8 cellular contexts compared by ENCODE assay signal in the genomic region with DNA sequence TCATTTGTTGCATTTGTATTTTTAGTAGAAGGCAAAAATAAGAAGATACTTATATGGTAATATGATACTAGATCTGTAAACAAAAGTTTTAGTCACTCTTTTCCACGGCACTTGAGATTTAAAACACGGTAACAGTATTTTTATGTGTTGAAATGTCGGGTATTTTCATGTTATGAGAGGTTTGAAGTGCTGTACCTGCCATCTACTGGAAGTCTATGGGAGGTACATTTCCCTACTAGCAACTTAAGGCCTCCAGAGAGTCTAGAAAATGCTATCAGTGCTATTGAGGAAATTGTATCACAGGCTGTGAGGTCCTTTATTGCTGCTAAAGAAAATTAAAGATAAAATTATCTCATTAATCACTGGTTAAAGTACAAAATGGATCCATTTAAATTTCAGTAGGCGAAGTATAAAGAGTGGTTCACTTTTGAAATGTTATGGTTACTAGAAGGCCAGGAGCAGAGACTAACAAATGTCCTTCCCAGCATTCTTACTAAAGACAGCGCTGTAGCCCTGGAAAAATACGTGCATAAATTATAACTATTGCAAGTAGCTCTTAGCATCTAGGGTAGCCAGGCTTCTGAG.
DNase-seq lines count a peak whose midpoint lies in the region; ATAC-seq, FAIRE-seq and TF ChIP-seq lines count a peak whose summit lies in the region.

No MANE protein-coding gene starts in this region.

- no peaks in the 10 kb centered on the region for H3K4me1 ChIP-seq in vagina

- no peak overlapping the region for H3K4me3 ChIP-seq in vagina

- FAIRE-seq in GM12892 (lab: Jason Lieb, UNC), result no peak

- no peaks in the 10 kb centered on the region for H3K9me3 ChIP-seq in vagina

- no peaks in the 10 kb centered on the region for H3K36me3 ChIP-seq in vagina

- no peaks in the 10 kb centered on the region for H3K27me3 ChIP-seq in vagina

- DNase-seq in ELR (ENCODE audit: low read depth) (peak; percentile 69), NCI-H460 (ENCODE audit: extremely low read depth, low read depth) (peak; percentile 54), T47D (ENCODE audit: low read depth in 1 of 2, low spot score in 1 of 2) (peak; percentile 65 to 73), kidney tubule cell (ENCODE audit: low spot score) (peak; percentile 71), vagina (ENCODE audit: extremely low spot score in 2 of 2) (no peak), T-helper 2 cell (no peak), GM12892 (ENCODE audit: insufficient read length) (no peak)

- in situ Hi-C loops in T47D (cut with HindIII; ENCODE audit: low pct_unique_long_range_greater_than_20kb, low sequenced_read_pairs), result no loop called here

- TF ChIP-seq POLR2A in vagina (IDR thresholded peaks at IDR 0.05), result no peak
- TF ChIP-seq POLR2A in GM12892 (IDR thresholded peaks at IDR 0.05; ENCODE audit: low read depth, low read length), result no peak

- peak; percentile 86 for ATAC-seq in HG03342 (IDR thresholded peaks at IDR 0.05; ENCODE audit: unreplicated experiment)

- intact Hi-C loops in vagina (cut with DNase I), result loop anchor here (10.0 kb wide), 1 partner anchor 460 kb away; no protein-coding TSS in a partner anchor

- no peak overlapping the region for H3K27ac ChIP-seq in vagina

- peak in 2 of 3 experiments; percentile 49 to 61 for TF ChIP-seq CTCF in vagina (IDR thresholded peaks at IDR 0.05)

Comparison
In these comparisons a context has a peak if more than half of its experiments do, and no peak if none do; other contexts are left out.
1. DNase-seq: peak in ELR (single experiment), NCI-H460 (single experiment), T47D (2 of 2) and kidney tubule cell (single experiment); none in vagina (0 of 2), T-helper 2 cell (0 of 5) and GM12892 (single experiment).